22 cellular contexts compared by ENCODE assay signal in genomic region chr7:41169307-41169706, GRCh38.
A peak's percentile ranks its signal among the peaks of the same experiment; 100 is the strongest.
DNase-seq lines count a peak whose midpoint lies in the region; ATAC-seq and TF ChIP-seq lines count a peak whose summit lies in the region.
"Had no signal": no experiment of that assay in that cellular context is flagged by ENCODE, and none has a peak within 500 bp of the region (broad histone marks: within the 10 kb centered on the region; RNA-seq: fewer than 3 reads in every experiment).

No MANE protein-coding gene starts in this region.

- no peaks in the 10 kb centered on the region for H3K9me2 ChIP-seq in PC-3 (replicated peaks; ENCODE audit: low read length)

- H3K9me3 ChIP-seq in PC-3 (ENCODE audit: low read length): no peaks in the 10 kb centered on the region
- H3K9me3 ChIP-seq: Peyer's patch had no signal

- CTCF ChIA-PET in PC-3 (lab: Charles Lee): no interaction called here

- peak overlapping the region; percentile 4; the same call in 1 of the 2 replicates for H2AFZ ChIP-seq in PC-3 (ENCODE audit: low read length)

- H3K27ac ChIP-seq in PC-3 (ENCODE audit: low read length): peak overlapping the region; percentile 94
- H3K27ac ChIP-seq: Peyer's patch had no signal

- POLR2A ChIA-PET in PC-3 (lab: Charles Lee; ENCODE audit: unreplicated experiment): no interaction called here

- no peaks in the 10 kb centered on the region for H3F3A ChIP-seq in PC-3 (ENCODE audit: low read length, unreplicated experiment)

- ATAC-seq in PC-3: peak; percentile 95
- ATAC-seq: CD8-positive, alpha-beta T cell; K562 had no signal

- H3K36me3 ChIP-seq in PC-3 (ENCODE audit: low read depth, low read length): no peaks in the 10 kb centered on the region
- H3K36me3 ChIP-seq: Peyer's patch had no signal

- TF ChIP-seq CTCF in PC-3 (conservative IDR thresholded peaks at IDR 0.05; ENCODE audit: low read depth, low read length) (no peak), epithelial cell of esophagus (IDR thresholded peaks at IDR 0.05; ENCODE audit: insufficient read depth, low read depth, low read length, missing control alignments) (no peak)

- H3K79me2 ChIP-seq in PC-3 (ENCODE audit: low read length): no peaks in the 10 kb centered on the region

- intact Hi-C loops in PC-3 (cut with micrococcal nuclease): no loop called here

- BruUV-seq in PC-3 (replicated peaks; lab: Mats Ljungman, UMichigan): no TSS peak

- DNase-seq in ELR (ENCODE audit: low read depth) (peak; percentile 69), PC-3 (peak; percentile 84), epithelial cell of esophagus (ENCODE audit: low read depth) (peak; percentile 56), lung microvascular endothelial cell (ENCODE audit: low read depth in 2 of 2) (peak; percentile 14 to 90), NCI-H187 (lab: John Stamatoyannopoulos, UW) (no peak), A172 (ENCODE audit: low spot score) (no peak), NCI-H2227 treated with DMSO at 0.1 percent for 48 hours (lab: John Stamatoyannopoulos, UW) (no peak)
- DNase-seq: 8988T; AML-193; C1 segment of cervical spinal cord; Calu3; CD8-positive, alpha-beta T cell; EL; H7; NCI-H1092; NCI-H1436; NCI-H2029; NCI-H524 treated with DMSO at 0.1 percent for 48 hours; NCI-H82; Peyer's patch; Right ventricle myocardium superior had no signal

- no peak overlapping the region for H3K4me3 ChIP-seq in PC-3 (ENCODE audit: low read length)
- H3K4me3 ChIP-seq in epithelial cell of esophagus (ENCODE audit: low read length): no peak overlapping the region
- H3K4me3 ChIP-seq: K562, Peyer's patch had no signal

- H3K9ac ChIP-seq in PC-3 (ENCODE audit: low read length): peak overlapping the region; percentile 76

- peaks cover 25% of the 10 kb centered on the region for H3K4me1 ChIP-seq in PC-3 (ENCODE audit: insufficient read depth, low read length)
- H3K4me1 ChIP-seq: Peyer's patch had no signal

- H4K20me1 ChIP-seq in PC-3 (ENCODE audit: low read length): no peaks in the 10 kb centered on the region

- 0 out of 2 replicates have a peak overlapping the region, but pooled peaks have one; percentile 26 for H3K4me2 ChIP-seq in PC-3 (ENCODE audit: low read length)

- H3K27me3 ChIP-seq in PC-3 (ENCODE audit: low read length): no peaks in the 10 kb centered on the region
- H3K27me3 ChIP-seq: Peyer's patch had no signal

Comparison
In these comparisons a context has a peak if more than half of its experiments do, and no peak if none do; other contexts are left out.
1. DNase-seq: peak in ELR (single experiment), PC-3 (single experiment), epithelial cell of esophagus (single experiment) and lung microvascular endothelial cell (2 of 2); none in NCI-H187 (0 of 2), A172 (single experiment) and NCI-H2227 treated with DMSO at 0.1 percent for 48 hours (single experiment).